21 cellular contexts compared by ENCODE assay signal in genomic region chr11:97498891-97499290, GRCh38.
"Had no signal": no experiment of that assay in that cellular context is flagged by ENCODE, and none has a peak within 500 bp of the region (broad histone marks: within the 10 kb centered on the region; RNA-seq: fewer than 3 reads in every experiment).

No MANE protein-coding gene starts in this region.

- H3K27ac ChIP-seq: colonic mucosa, epithelial cell of prostate, foreskin keratinocyte, gastroesophageal sphincter, heart left ventricle, left lung, lower lobe of right lung had no signal

- H3K9me3 ChIP-seq: colonic mucosa, gastroesophageal sphincter had no signal

- DNase-seq: colonic mucosa; cortex of kidney; effector CD8-positive, alpha-beta T cell; effector memory CD8-positive, alpha-beta T cell; endodermal cell; erythroblast; foreskin keratinocyte; heart left ventricle; hippocampal formation; left cardiac atrium; left lung; left ventricle myocardium superior; lower lobe of right lung; mesenchymal stem cell; midbrain; naive thymus-derived CD4-positive, alpha-beta T cell had no signal

- H3K27me3 Mint-ChIP-seq: dendritic cell treated with granulocyte-macrophage colony-stimulating factor and Interleukin-4, amounts not matched to agents 40 ng/mL and 50 ng/mL, for 4 days; effector memory CD8-positive, alpha-beta T cell; naive thymus-derived CD4-positive, alpha-beta T cell had no signal

- H3K4me3 ChIP-seq: colonic mucosa, gastroesophageal sphincter, heart left ventricle, left lung, lower lobe of right lung had no signal

- H3K4me1 Mint-ChIP-seq: endodermal cell; naive thymus-derived CD4-positive, alpha-beta T cell had no signal

- H3K36me3 Mint-ChIP-seq: naive thymus-derived CD4-positive, alpha-beta T cell had no signal

- H3K36me3 ChIP-seq: colonic mucosa, gastroesophageal sphincter, heart left ventricle, left lung, lower lobe of right lung had no signal

- FAIRE-seq: keratinocyte had no signal

- H3K4me3 Mint-ChIP-seq: dendritic cell treated with granulocyte-macrophage colony-stimulating factor and Interleukin-4, amounts not matched to agents 40 ng/mL and 50 ng/mL, for 4 days; effector memory CD8-positive, alpha-beta T cell; endodermal cell; naive thymus-derived CD4-positive, alpha-beta T cell had no signal

- H3K27ac Mint-ChIP-seq: dendritic cell treated with granulocyte-macrophage colony-stimulating factor and Interleukin-4, amounts not matched to agents 40 ng/mL and 50 ng/mL, for 4 days; effector memory CD8-positive, alpha-beta T cell; endodermal cell; naive thymus-derived CD4-positive, alpha-beta T cell had no signal

- H3K4me1 ChIP-seq: colonic mucosa, foreskin keratinocyte, gastroesophageal sphincter, heart left ventricle, left lung, lower lobe of right lung had no signal

- H3K27me3 ChIP-seq: colonic mucosa, foreskin keratinocyte, gastroesophageal sphincter, heart left ventricle, left lung had no signal

- ATAC-seq: effector memory CD8-positive, alpha-beta T cell; esophagus mucosa; foreskin keratinocyte; gastroesophageal sphincter; heart left ventricle; left cardiac atrium; left lung; left ventricle myocardium superior; lower lobe of right lung; naive thymus-derived CD4-positive, alpha-beta T cell had no signal
